Comparison of ENCODE assay signal across 1 cellular context in genomic region chr1:65276197-65276884, GRCh38.
TF ChIP-seq lines count a peak whose summit lies in the region.

No MANE protein-coding gene starts in this region.

TF ChIP-seq in K562, 482 proteins besides CTCF, POLR2A, EP300 and RAD21 (continued from another document):
- TF ChIP-seq E2F8 (IDR thresholded peaks at IDR 0.05; ENCODE audit: low read depth, partially characterized antibody): no peak
- TF ChIP-seq TAF7 (tag; IDR thresholded peaks at IDR 0.05): no peak
- TF ChIP-seq EP400 (IDR thresholded peaks at IDR 0.05): no peak
- TF ChIP-seq MAFK (IDR thresholded peaks at IDR 0.05; ENCODE audit: low read length): peak; percentile 41; the same call in 1 of the 2 replicates
- TF ChIP-seq SIN3B (IDR thresholded peaks at IDR 0.05; ENCODE audit: low read depth): no peak
- peak; percentile 26; the same call in 1 of the 2 replicates for TF ChIP-seq MAFF (IDR thresholded peaks at IDR 0.05; ENCODE audit: low read length)
- TF ChIP-seq SMARCE1 (IDR thresholded peaks at IDR 0.05): 0 out of 2 replicates have a peak, but pooled peaks have one; percentile 28
- TF ChIP-seq ZNF316 (IDR thresholded peaks at IDR 0.05): peak; percentile 91
- TF ChIP-seq ATF3 (IDR thresholded peaks at IDR 0.05): peak; percentile 73
- TF ChIP-seq ATF3 (CRISPR knock-in tag; conservative IDR thresholded peaks at IDR 0.05): no peak
- TF ChIP-seq C11orf30 (IDR thresholded peaks at IDR 0.05; ENCODE audit: low read depth): peak; percentile 82
- peak; percentile 51 for TF ChIP-seq MAFG (tag; conservative IDR thresholded peaks at IDR 0.05)
